ENCODE assay signal across 8 cellular contexts in the genomic region with DNA sequence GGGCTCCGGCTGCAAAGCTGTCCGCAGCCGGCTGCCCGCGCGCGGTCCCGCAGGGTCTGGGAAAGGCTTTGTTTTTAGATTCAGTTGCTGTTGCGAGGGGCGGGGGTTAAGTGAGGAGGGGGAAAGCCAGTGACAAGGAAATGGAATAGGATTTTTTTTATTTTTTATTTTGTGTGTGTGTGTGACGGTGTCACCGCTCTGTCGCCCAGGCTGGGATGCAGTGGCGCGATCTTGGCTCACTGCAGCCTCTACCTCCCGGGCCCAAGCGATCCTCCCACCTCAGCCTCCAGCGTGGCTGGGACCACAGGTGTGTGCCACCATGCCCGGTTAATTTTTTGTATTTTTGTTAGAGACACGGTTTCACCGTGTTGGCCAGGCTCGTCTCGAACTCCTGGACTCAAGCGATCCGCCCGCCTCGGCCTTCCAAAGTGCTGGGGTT. TPM values are rescaled to one million over a fixed set of nuclear protein-coding genes. Genes with fewer than 3 reads are reported as not detected.
DNase-seq lines count a peak whose midpoint lies in the region; ATAC-seq and TF ChIP-seq lines count a peak whose summit lies in the region.

No MANE protein-coding gene starts in this region.

- peak; percentile 27 for DNase-seq in activated T-cell treated with anti-CD3 and anti-CD28 coated beads, Interleukin-2, amount 50 U/mL, for 1 hour
- no peak for DNase-seq in activated T-cell treated with anti-CD3 and anti-CD28 coated beads for 4 hours
- no peak for DNase-seq in astrocyte of the spinal cord (ENCODE audit: low read depth, low spot score)
- peak; percentile 51 for DNase-seq in left lobe of liver (ENCODE audit: low spot score)
- DNase-seq in tibial artery, result no peak
- no peak for DNase-seq in RKO (ENCODE audit: low spot score)
- no peak for DNase-seq in central memory CD4-positive, alpha-beta T cell

- H3K9me3 ChIP-seq in tibial artery, result no peaks in the 10 kb centered on the region

- intact Hi-C loops in tibial artery (cut with DNase I; ENCODE audit: low total_unique reads), result no loop called here

- H3K4me3 ChIP-seq in astrocyte of the spinal cord (ENCODE audit: low read depth, low read length), result peak overlapping the region; percentile 78
- H3K4me3 ChIP-seq in tibial artery, result peak overlapping the region; percentile 87 to 93

- TF ChIP-seq CTCF in astrocyte of the spinal cord (IDR thresholded peaks at IDR 0.05; ENCODE audit: low read depth, low read length), result no peak
- TF ChIP-seq CTCF in tibial artery (IDR thresholded peaks at IDR 0.05), result no peak

- ATAC-seq in left lobe of liver (no peak), GM21381 (IDR thresholded peaks at IDR 0.05; ENCODE audit: unreplicated experiment) (no peak)

- H3K27ac ChIP-seq in tibial artery, result peak overlapping the region; percentile 99 to 100

- peaks cover 0 to 42% (median 27%) of the 10 kb centered on the region in 4 donors for H3K4me1 ChIP-seq in tibial artery

- H3K36me3 ChIP-seq in tibial artery, result no peaks in the 10 kb centered on the region

- in situ Hi-C loops in astrocyte of the spinal cord (cut with HindIII; ENCODE audit: low sequenced_read_pairs), result no loop called here

- no peaks in the 10 kb centered on the region for H3K27me3 ChIP-seq in tibial artery

RNA-seq across cellular contexts. Expression of gene UBE2J1, which starts 0.6 kb away (rescaled TPM):
- total RNA-seq in left lobe of liver, result 16.0 TPM

RNA-seq across cellular contexts. Expression of gene GABRR2, which starts 38.0 kb away (rescaled TPM):
- total RNA-seq in left lobe of liver, result 0.58 TPM

RNA-seq across cellular contexts. Expression of gene RRAGD, which starts 58.9 kb away (rescaled TPM):
- 7.9 TPM for total RNA-seq in left lobe of liver

Comparison
In these comparisons a context has a peak if more than half of its experiments do, and no peak if none do; other contexts are left out.
1. DNase-seq: peak in activated T-cell treated with anti-CD3 and anti-CD28 coated beads, Interleukin-2, amount 50 U/mL, for 1 hour (single experiment) and left lobe of liver (single experiment); none in activated T-cell treated with anti-CD3 and anti-CD28 coated beads for 4 hours (single experiment), astrocyte of the spinal cord (single experiment), tibial artery (0 of 2), RKO (single experiment) and central memory CD4-positive, alpha-beta T cell (single experiment).